ENCODE assay signal across 17 cellular contexts in genomic region chr1:20138961-20139550, GRCh38. TPM values are rescaled to one million over a fixed set of nuclear protein-coding genes. Genes with fewer than 3 reads are reported as not detected.
DNase-seq lines count a peak whose midpoint lies in the region; ATAC-seq lines count a peak whose summit lies in the region.
"Had no signal": no experiment of that assay in that cellular context is flagged by ENCODE, and none has a peak within 500 bp of the region (broad histone marks: within the 10 kb centered on the region; RNA-seq: fewer than 3 reads in every experiment).

Gene PLA2G2F, plus strand, starts transcription at chr1:20139323. Its CDS starts 105 bp downstream, at chr1:20139428.

- H2BK120ac ChIP-seq in trophoblast cell (ENCODE audit: insufficient read depth, low read length, poor library complexity), result peak within 1 kb of the TSS; percentile 48

- no peaks in the 10 kb centered on the region for H3K79me2 ChIP-seq in trophoblast cell (ENCODE audit: control insufficient read depth, insufficient read depth, low read length, poor library complexity)

- H3K14ac ChIP-seq in trophoblast cell (ENCODE audit: low read length), result no peak within 1 kb of the TSS

- no peaks in the 10 kb centered on the region for H3K79me1 ChIP-seq in trophoblast cell (ENCODE audit: low read length)

- H3K4me2 ChIP-seq in trophoblast cell (ENCODE audit: low read length), result no peak within 1 kb of the TSS

- H3K27ac Mint-ChIP-seq in stimulated activated naive CD8-positive, alpha-beta T cell treated with anti-CD3 and anti-CD28 coated beads, Interleukin-15, amount 100 ng/mL, for 72 hours, result peak within 1 kb of the TSS; percentile 53 to 62
- H3K27ac Mint-ChIP-seq: CD8-positive, alpha-beta T cell had no signal

- H2AK5ac ChIP-seq in trophoblast cell (ENCODE audit: low read length), result no peak within 1 kb of the TSS

- H3K4me3 Mint-ChIP-seq in stimulated activated naive CD8-positive, alpha-beta T cell treated with anti-CD3 and anti-CD28 coated beads, Interleukin-15, amount 100 ng/mL, for 72 hours, result no peak within 1 kb of the TSS
- H3K4me3 Mint-ChIP-seq: CD8-positive, alpha-beta T cell had no signal

- H4K12ac ChIP-seq in trophoblast cell (ENCODE audit: low read depth, low read length), result no peak within 1 kb of the TSS

- H3K27ac ChIP-seq in trophoblast cell (ENCODE audit: low read depth, low read length), result no peak within 1 kb of the TSS
- H3K27ac ChIP-seq: GM23248 had no signal

- ATAC-seq in stimulated activated naive CD8-positive, alpha-beta T cell treated with anti-CD3 and anti-CD28 coated beads, Interleukin-15, amount 100 ng/mL, for 72 hours, result no peak
- ATAC-seq in stimulated activated naive CD8-positive, alpha-beta T cell treated with anti-CD3 and anti-CD28 coated beads, Interleukin-15, Interleukin-2, amounts not matched to agents 100 U/mL and 50 U/mL, for 24 hours, result no peak
- ATAC-seq in HG03342 (IDR thresholded peaks at IDR 0.05; ENCODE audit: unreplicated experiment) (no peak), HG02759 (IDR thresholded peaks at IDR 0.05; ENCODE audit: unreplicated experiment) (no peak)
- ATAC-seq: CD8-positive, alpha-beta T cell; HCT116 had no signal

- peak within 1 kb of the TSS; percentile 20 for H4K91ac ChIP-seq in trophoblast cell (ENCODE audit: low read depth, low read length)

- no peaks in the 10 kb centered on the region for H3K36me3 ChIP-seq in trophoblast cell (ENCODE audit: control insufficient read depth in 1 of 2, insufficient read depth in 2 of 2, low read length in 2 of 2)

- H3K18ac ChIP-seq in trophoblast cell (ENCODE audit: low read length), result no peak within 1 kb of the TSS

- H3K27me3 Mint-ChIP-seq in stimulated activated naive CD8-positive, alpha-beta T cell treated with anti-CD3 and anti-CD28 coated beads, Interleukin-15, amount 100 ng/mL, for 72 hours, result peaks cover 10% of the 10 kb centered on the region

- H3K9me3 Mint-ChIP-seq in stimulated activated naive CD8-positive, alpha-beta T cell treated with anti-CD3 and anti-CD28 coated beads, Interleukin-15, amount 100 ng/mL, for 72 hours, result no peaks in the 10 kb centered on the region
- H3K9me3 Mint-ChIP-seq: CD8-positive, alpha-beta T cell had no signal

- H3K9me3 ChIP-seq in trophoblast cell (ENCODE audit: insufficient read depth, low read depth, low read length), result no peaks in the 10 kb centered on the region

- H3K23ac ChIP-seq in trophoblast cell (ENCODE audit: low read length), result no peak within 1 kb of the TSS

- no peak for DNase-seq in stimulated activated naive CD8-positive, alpha-beta T cell treated with anti-CD3 and anti-CD28 coated beads, Interleukin-15, amount 100 ng/mL, for 72 hours
- DNase-seq in stimulated activated naive CD8-positive, alpha-beta T cell treated with anti-CD3 and anti-CD28 coated beads, Interleukin-15, Interleukin-2, amounts not matched to agents 100 U/mL and 50 U/mL, for 24 hours, result no peak
- DNase-seq in kidney tubule cell (ENCODE audit: low spot score) (peak; percentile 20), trophoblast cell (peak in 1 of 2 donors; percentile 9), amniotic stem cell (lab: John Stamatoyannopoulos, UW) (no peak)
- DNase-seq: AML-193; CD8-positive, alpha-beta T cell; DMS79 treated with DMSO at 0.1 percent for 48 hours; GM23248; NCI-H1436 treated with DMSO at 0.1 percent for 48 hours; NCI-H2227 treated with DMSO at 0.1 percent for 48 hours; NCI-H69; NK-92 treated with Interleukin-12 subunit alpha and Interleukin-12 subunit beta, amount 100 ng/mL, for 24 hours; OCI-M1 had no signal

- peaks cover 7 to 11% of the 10 kb centered on the region in 2 experiments for H3K4me1 ChIP-seq in trophoblast cell (ENCODE audit: control insufficient read depth in 1 of 2, insufficient read depth in 2 of 2, low read length in 2 of 2)

- no peak within 1 kb of the TSS for H3K4me3 ChIP-seq in trophoblast cell (ENCODE audit: low read depth, low read length)
- H3K4me3 ChIP-seq: GM23248 had no signal

- H2BK5ac ChIP-seq in trophoblast cell (ENCODE audit: low read depth, low read length, poor library complexity), result no peak within 1 kb of the TSS

- H3K4me1 Mint-ChIP-seq in stimulated activated naive CD8-positive, alpha-beta T cell treated with anti-CD3 and anti-CD28 coated beads, Interleukin-15, amount 100 ng/mL, for 72 hours, result no peaks in the 10 kb centered on the region

- no peak within 1 kb of the TSS for H2AFZ ChIP-seq in trophoblast cell (ENCODE audit: insufficient read depth, low read length, poor library complexity)
- H2AFZ ChIP-seq: GM23248 had no signal

- no peak within 1 kb of the TSS for H2BK12ac ChIP-seq in trophoblast cell (ENCODE audit: low read length)

- H3K27me3 ChIP-seq in trophoblast cell (ENCODE audit: insufficient read depth, low read length), result no peaks in the 10 kb centered on the region

- H4K8ac ChIP-seq in trophoblast cell (ENCODE audit: low read depth, low read length), result peak within 1 kb of the TSS; percentile 28

- no CpG with 5 or more reads among the region's 9 CpGs for WGBS in trophoblast cell (ENCODE audit: extremely low coverage, insufficient coverage, insufficient read length)

- no peak within 1 kb of the TSS for H3K9ac ChIP-seq in trophoblast cell (ENCODE audit: low read length)
- H3K9ac ChIP-seq: GM23248 had no signal

- H3K4ac ChIP-seq in trophoblast cell (ENCODE audit: low read depth, low read length), result no peak within 1 kb of the TSS

RNA-seq across cellular contexts. Expression of gene PLA2G2F, which starts in this region (rescaled TPM):
- 6.6 TPM in 2 replicates for polyA plus RNA-seq in trophoblast cell (2013)
- polyA plus RNA-seq: GM23248 had no signal
